Comparison of ENCODE assay signal across 8 cellular contexts in genomic region chr20:37178839-37179670, GRCh38. TPM values are rescaled to one million over a fixed set of nuclear protein-coding genes. Genes with fewer than 3 reads are reported as not detected.
A peak's percentile ranks its signal among the peaks of the same experiment; 100 is the strongest.
DNase-seq lines count a peak whose midpoint lies in the region; ATAC-seq and TF ChIP-seq lines count a peak whose summit lies in the region.

Gene MROH8, minus strand, starts transcription at chr20:37179548.
Gene RPN2, plus strand, starts transcription at chr20:37179330. Its CDS starts 27 bp downstream, at chr20:37179357.

- peaks cover 43% of the 10 kb centered on the region for H3K4me1 Mint-ChIP-seq in activated naive CD4-positive, alpha-beta T cell treated with anti-CD3 and anti-CD28 coated beads, Interleukin-2, amount 50 U/mL, for 24 hours

- WGBS in suprapubic skin: under 1% methylated on average over 26 of the region's 77 CpGs

- H3K9ac ChIP-seq in SK-N-MC (ENCODE audit: insufficient read length): peak within 1 kb of the TSS; percentile 99

- no peak for TF ChIP-seq CTCF in suprapubic skin (IDR thresholded peaks at IDR 0.05)

- no peak for TF ChIP-seq POLR2A in suprapubic skin (IDR thresholded peaks at IDR 0.05)

- H3K27me3 Mint-ChIP-seq in activated naive CD4-positive, alpha-beta T cell treated with anti-CD3 and anti-CD28 coated beads, Interleukin-2, amount 50 U/mL, for 24 hours: no peaks in the 10 kb centered on the region

- H3K4me3 ChIP-seq in GM08714 (ENCODE audit: low read length) (peak within 1 kb of the TSS; percentile 94), SK-N-MC (peak within 1 kb of the TSS; percentile 97), suprapubic skin (peak within 1 kb of the TSS; percentile 93)

- H3K36me3 Mint-ChIP-seq in activated naive CD4-positive, alpha-beta T cell treated with anti-CD3 and anti-CD28 coated beads, Interleukin-2, amount 50 U/mL, for 24 hours: peaks cover 3% of the 10 kb centered on the region

- peak; percentile 90 for DNase-seq in NCI-H1048 (lab: John Stamatoyannopoulos, UW)
- peak; percentile 88 for DNase-seq in SK-N-MC (ENCODE audit: low read depth, low spot score)
- peak; percentile 97 for DNase-seq in globus pallidus (ENCODE audit: low spot score)
- peak; percentile 43 to 99 (median 95) for DNase-seq in nucleus accumbens (lab: John Stamatoyannopoulos, UW)
- DNase-seq in suprapubic skin (ENCODE audit: low spot score in 2 of 2): peak; percentile 99

- H3K36me3 ChIP-seq in SK-N-MC (ENCODE audit: insufficient read depth, low read length): peaks cover 20% of the 10 kb centered on the region
- H3K36me3 ChIP-seq in suprapubic skin: peaks cover 6% of the 10 kb centered on the region

- ATAC-seq in HG02588 (IDR thresholded peaks at IDR 0.05; ENCODE audit: unreplicated experiment): peak; percentile 93

- H3K9me3 Mint-ChIP-seq in activated naive CD4-positive, alpha-beta T cell treated with anti-CD3 and anti-CD28 coated beads, Interleukin-2, amount 50 U/mL, for 24 hours: no peaks in the 10 kb centered on the region

- H3K27ac Mint-ChIP-seq in activated naive CD4-positive, alpha-beta T cell treated with anti-CD3 and anti-CD28 coated beads, Interleukin-2, amount 50 U/mL, for 24 hours: peak within 1 kb of the TSS; percentile 98

- H3K4me3 Mint-ChIP-seq in activated naive CD4-positive, alpha-beta T cell treated with anti-CD3 and anti-CD28 coated beads, Interleukin-2, amount 50 U/mL, for 24 hours: peak within 1 kb of the TSS; percentile 96

- no peaks in the 10 kb centered on the region for H3K27me3 ChIP-seq in suprapubic skin

- TF ChIP-seq EP300 in suprapubic skin (IDR thresholded peaks at IDR 0.05): no peak

- H3K9me3 ChIP-seq in SK-N-MC (ENCODE audit: low read depth, low read length) (no peaks in the 10 kb centered on the region), suprapubic skin (no peaks in the 10 kb centered on the region)

- H3K27ac ChIP-seq in SK-N-MC: peak within 1 kb of the TSS; percentile 97
- peak within 1 kb of the TSS; percentile 99 for H3K27ac ChIP-seq in suprapubic skin

- H3K4me1 ChIP-seq in suprapubic skin: peaks cover 22% of the 10 kb centered on the region

RNA-seq across cellular contexts. Expression of gene MROH8, which starts in this region (rescaled TPM):
- 1 to 10 TPM in 3 of 4 donors, under 1 TPM in 1; 0.83 to 4.7 (median 3.1) TPM for total RNA-seq in suprapubic skin

RNA-seq across cellular contexts. Expression of gene RPN2, which starts in this region (rescaled TPM):
- 100 to 1,000 TPM in 3 of 4 donors, 10 to 100 TPM in 1; 71.9 to 138 (median 132) TPM for total RNA-seq in suprapubic skin

Comparison
In these comparisons a context has a peak if more than half of its experiments do, and no peak if none do; other contexts are left out.
1. Peak in every context shown above with its lines: DNase-seq, ATAC-seq, H3K4me3 ChIP-seq and H3K27ac ChIP-seq.